Comparison of ENCODE assay signal across 18 cellular contexts in genomic region chr12:117073611-117074010, GRCh38. TPM values are rescaled to one million over a fixed set of nuclear protein-coding genes. Genes with fewer than 3 reads are reported as not detected.
"Had no signal": no experiment of that assay in that cellular context is flagged by ENCODE, and none has a peak within 500 bp of the region (broad histone marks: within the 10 kb centered on the region; RNA-seq: fewer than 3 reads in every experiment).

No MANE protein-coding gene starts in this region.

- H3K27me3 ChIP-seq: colonic mucosa, left lung, stomach had no signal

- H3K36me3 ChIP-seq: colonic mucosa, esophagus squamous epithelium, left lung had no signal

- DNase-seq: colonic mucosa; dermis blood vessel endothelial cell; esophagus squamous epithelium; foreskin fibroblast; head of caudate nucleus; hypothalamus; kidney glomerular epithelial cell; mesendoderm; naive B cell; small intestine; stimulated activated CD4-positive, alpha-beta T cell treated with anti-CD3 and anti-CD28 coated beads, Interleukin-12 subunit alpha, Interleukin-12 subunit beta, amount 100 ng/mL, for 4 hours; stimulated activated naive CD4-positive, alpha-beta T cell; stomach; substantia nigra; trophoblast cell had no signal

- ATAC-seq: left lung had no signal

- H3K4me3 ChIP-seq: colonic mucosa, esophagus squamous epithelium, left lung, lung, stomach had no signal

- H3K9me3 ChIP-seq: colonic mucosa, esophagus squamous epithelium, left lung, stomach had no signal

- H3K4me1 ChIP-seq: colonic mucosa had no signal

- H3K27ac ChIP-seq: colonic mucosa, esophagus squamous epithelium, left lung had no signal

RNA-seq across cellular contexts. Expression of gene TESC, which starts 25.6 kb away (rescaled TPM):
- total RNA-seq: osteocyte had no signal
